In genomic region chr16:20851601-20852000, GRCh38 we compare ENCODE assay signal across 9 cellular contexts. TPM values are rescaled to one million over a fixed set of nuclear protein-coding genes. Genes with fewer than 3 reads are reported as not detected.
A peak's percentile ranks its signal among the peaks of the same experiment; 100 is the strongest.
DNase-seq lines count a peak whose midpoint lies in the region; TF ChIP-seq lines count a peak whose summit lies in the region.
"Had no signal": no experiment of that assay in that cellular context is flagged by ENCODE, and none has a peak within 500 bp of the region (broad histone marks: within the 10 kb centered on the region; RNA-seq: fewer than 3 reads in every experiment).

No MANE protein-coding gene starts in this region.

- TF ChIP-seq CTCF in AG04450 (IDR thresholded peaks at IDR 0.05; ENCODE audit: low read depth, low read length) (no peak), PC-9 (conservative IDR thresholded peaks at IDR 0.05) (no peak), fibroblast of the aortic adventitia (IDR thresholded peaks at IDR 0.05; ENCODE audit: insufficient read depth, low read length) (no peak)

- H3F3A ChIP-seq in PC-9 (ENCODE audit: insufficient read depth, low read depth) = peaks cover 18% of the 10 kb centered on the region; the same call in 1 of the 2 replicates

- BruUV-seq in PC-9 (replicated peaks; lab: Mats Ljungman, UMichigan) = no TSS peak

- no peaks in the 10 kb centered on the region for H4K20me1 ChIP-seq in PC-9 (ENCODE audit: insufficient read depth)

- H3K36me3 ChIP-seq in PC-9 (ENCODE audit: low read depth) = no peaks in the 10 kb centered on the region

- no peaks in the 10 kb centered on the region for H3K9me2 ChIP-seq in PC-9 (ENCODE audit: insufficient read depth)

- DNase-seq in AG04450 (ENCODE audit: low read depth, low spot score) (peak; percentile 86), PC-9 (peak; percentile 73 to 85), fibroblast of the aortic adventitia (ENCODE audit: low read depth) (peak; percentile 99), non-pigmented ciliary epithelial cell (ENCODE audit: low read depth) (peak; percentile 81), NCI-H1930 (lab: John Stamatoyannopoulos, UW) (no peak), COR-L47 (lab: John Stamatoyannopoulos, UW) (no peak), NCI-H146 (lab: John Stamatoyannopoulos, UW) (no peak)
- DNase-seq in stimulated activated CD4-positive, alpha-beta T cell treated with anti-CD3 and anti-CD28 coated beads, Interleukin-4, amount 100 ng/mL, for 4 hours = no peak
- DNase-seq: DMS153 had no signal

- intact Hi-C loops in PC-9 (cut with micrococcal nuclease; ENCODE audit: unreplicated experiment) = loop anchor here (1.0 to 5.0 kb wide), 8 partner anchors 27 to 1469 kb away; partner anchors contain the start of gene LDAF1

- H3K9me3 ChIP-seq in AG04450 (ENCODE audit: control insufficient read depth, insufficient read depth, low read length) (no peaks in the 10 kb centered on the region), PC-9 (ENCODE audit: insufficient read depth, low read depth) (no peaks in the 10 kb centered on the region)

- H3K4me3 ChIP-seq in AG04450 (ENCODE audit: low read depth, low read length) = no peak overlapping the region
- H3K4me3 ChIP-seq in PC-9 = no peak overlapping the region
- no peak overlapping the region for H3K4me3 ChIP-seq in fibroblast of the aortic adventitia (ENCODE audit: low read depth, low read length)

- H3K27me3 ChIP-seq in AG04450 (ENCODE audit: control insufficient read depth, insufficient read depth, low read length) (no peaks in the 10 kb centered on the region), PC-9 (ENCODE audit: insufficient read depth, low read depth) (no peaks in the 10 kb centered on the region)

- H2AFZ ChIP-seq in PC-9 = no peak overlapping the region

- peak overlapping the region; percentile 52 for H3K27ac ChIP-seq in AG04450 (ENCODE audit: low read depth, low read length)
- H3K27ac ChIP-seq in PC-9 = peak overlapping the region; percentile 35; the same call in 1 of the 2 replicates

- H3K4me2 ChIP-seq in PC-9 = peak overlapping the region; percentile 34

- CTCF ChIA-PET in AG04450 (lab: Charles Lee) (interaction anchor here (0.6 to 7.3 kb wide), 12 partner anchors 9 to 450 kb away, joined by 3 to 59 read pairs (median 22); partner anchors contain the start of gene LDAF1), PC-9 (lab: Charles Lee) (interaction anchor here (0.5 to 2.4 kb wide), 6 partner anchors 15 to 1715 kb away, joined by 3 to 9 read pairs (median 3); partner anchors contain the start of genes ERI2 and REXO5)

- no peaks in the 10 kb centered on the region for H3K79me2 ChIP-seq in PC-9 (ENCODE audit: low read depth)

- POLR2A ChIA-PET in AG04450 (lab: Yijun Ruan, JAX) = interaction anchor here (0.6 to 2.4 kb wide), 7 partner anchors 15 to 449 kb away, joined by 3 to 13 read pairs (median 6); partner anchors contain the start of genes DCUN1D3 and LYRM1
- POLR2A ChIA-PET in PC-9 (lab: Charles Lee; ENCODE audit: unreplicated experiment) = interaction anchor here (0.6 to 0.7 kb wide), 3 partner anchors 40 to 1132 kb away, joined by 4 to 11 read pairs (median 4); no protein-coding TSS in a partner anchor

- peaks cover 33% of the 10 kb centered on the region for H3K4me1 ChIP-seq in PC-9 (replicated peaks; ENCODE audit: insufficient read depth)

RNA-seq across cellular contexts. Expression of gene REXO5, which starts 45.3 kb away (rescaled TPM):
- 2.4 and 2.6 TPM in 2 replicates for polyA plus RNA-seq in AG04450 (2011; rRNA removed)
- 2.3 and 4.9 TPM in 2 replicates for polyA minus RNA-seq in AG04450 (2011; rRNA and poly(A)+ RNA removed)
- total RNA-seq in PC-9 (2021) (9.5 and 13.2 TPM in 2 replicates), fibroblast of the aortic adventitia (ENCODE audit: low replicate concordance) (5.2 and 12.4 TPM in 2 replicates)

RNA-seq across cellular contexts. Expression of gene ERI2, which starts 45.3 kb away (rescaled TPM):
- polyA plus RNA-seq in AG04450 (2011; rRNA removed) = 10.2 and 14.8 TPM in 2 replicates
- polyA minus RNA-seq in AG04450 (2011; rRNA and poly(A)+ RNA removed) = 5.7 TPM in 2 replicates
- total RNA-seq in PC-9 (2021) (25.6 and 29.5 TPM in 2 replicates), fibroblast of the aortic adventitia (ENCODE audit: low replicate concordance) (13.7 and 32.7 TPM in 2 replicates)

RNA-seq across cellular contexts. Expression of gene DCUN1D3, which starts 48.6 kb away (rescaled TPM):
- 11.3 and 12.0 TPM in 2 replicates for polyA plus RNA-seq in AG04450 (2011; rRNA removed)
- polyA minus RNA-seq in AG04450 (2011; rRNA and poly(A)+ RNA removed) = 30.8 and 36.5 TPM in 2 replicates
- 11.8 and 14.6 TPM in 2 replicates for total RNA-seq in PC-9 (2021)
- 21.6 and 30.2 TPM in 2 replicates for total RNA-seq in fibroblast of the aortic adventitia (ENCODE audit: low replicate concordance)

RNA-seq across cellular contexts. Expression of gene LYRM1, which starts 49.0 kb away (rescaled TPM):
- 32.3 and 41.1 TPM in 2 replicates for polyA plus RNA-seq in AG04450 (2011; rRNA removed)
- polyA minus RNA-seq in AG04450 (2011; rRNA and poly(A)+ RNA removed) = 17.9 and 19.1 TPM in 2 replicates
- total RNA-seq in PC-9 (2021) (32.2 and 51.7 TPM in 2 replicates), fibroblast of the aortic adventitia (ENCODE audit: low replicate concordance) (31.6 and 49.8 TPM in 2 replicates)

Comparison
In these comparisons a context has a peak if more than half of its experiments do, and no peak if none do; other contexts are left out.
1. DNase-seq: peak in AG04450 (single experiment), PC-9 (2 of 2), fibroblast of the aortic adventitia (single experiment) and non-pigmented ciliary epithelial cell (single experiment); none in NCI-H1930 (0 of 2), COR-L47 (single experiment), NCI-H146 (single experiment) and stimulated activated CD4-positive, alpha-beta T cell treated with anti-CD3 and anti-CD28 coated beads, Interleukin-4, amount 100 ng/mL, for 4 hours (0 of 2).